ENCODE assay signal across 24 cellular contexts in the genomic region with DNA sequence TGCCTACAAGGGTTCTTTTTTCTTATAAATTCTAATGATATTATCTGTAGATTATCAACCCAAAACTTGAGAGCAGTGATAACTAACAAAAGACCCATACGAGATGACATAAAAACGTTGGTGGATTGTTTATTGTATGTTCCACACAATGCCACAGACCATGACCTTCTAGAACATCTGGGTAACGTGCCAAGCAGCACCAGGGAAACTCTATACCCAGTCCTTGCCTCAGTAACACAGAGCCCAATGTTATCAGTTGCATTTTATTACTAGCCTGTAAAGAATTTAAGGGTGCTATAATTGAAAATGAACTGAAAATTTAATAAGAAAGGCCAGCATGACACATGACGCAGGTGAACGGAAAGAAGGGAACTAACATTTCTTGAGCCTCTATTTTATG.
DNase-seq lines count a peak whose midpoint lies in the region; ATAC-seq, FAIRE-seq and TF ChIP-seq lines count a peak whose summit lies in the region.
"Had no signal": no experiment of that assay in that cellular context is flagged by ENCODE, and none has a peak within 500 bp of the region (broad histone marks: within the 10 kb centered on the region; RNA-seq: fewer than 3 reads in every experiment).

No MANE protein-coding gene starts in this region.

- H3K36me3 ChIP-seq in gastrocnemius medialis = no peaks in the 10 kb centered on the region
- no peaks in the 10 kb centered on the region for H3K36me3 ChIP-seq in GM23248 (ENCODE audit: low read depth)

- peaks cover 2% of the 10 kb centered on the region for H3K36me3 Mint-ChIP-seq in mesothelial cell of epicardium

- no peaks in the 10 kb centered on the region for H3K27me3 ChIP-seq in gastrocnemius medialis
- H3K27me3 ChIP-seq in GM23248 (replicated peaks; ENCODE audit: insufficient read depth) = no peaks in the 10 kb centered on the region

- no peak for FAIRE-seq in A549 (lab: Jason Lieb, UNC)
- FAIRE-seq: A204.1, GM12891 had no signal

- H3K4me2 ChIP-seq in A549 (peak overlapping the region; percentile 57; the same call in 2 of the 3 replicates), GM23248 (ENCODE audit: unreplicated experiment) (no peak overlapping the region)

- no peak for TF ChIP-seq POLR2A in A549 (IDR thresholded peaks at IDR 0.05; ENCODE audit: low read length)
- no peak for TF ChIP-seq POLR2A in gastrocnemius medialis (IDR thresholded peaks at IDR 0.05)

- H3K9me3 ChIP-seq in A549 = no peaks in the 10 kb centered on the region
- H3K9me3 ChIP-seq in gastrocnemius medialis = no peaks in the 10 kb centered on the region
- no peaks in the 10 kb centered on the region for H3K9me3 ChIP-seq in GM23248 (ENCODE audit: low read depth)
- H3K9me3 ChIP-seq: Caco-2 had no signal

- TF ChIP-seq EP300 in A549 (IDR thresholded peaks at IDR 0.05) = no peak

- H3K27ac ChIP-seq in A549 (peak overlapping the region; percentile 37 to 51; a peak in 5 of 6 replicates), gastrocnemius medialis (peak overlapping the region; percentile 77 to 86 (median 83)), GM23248 (no peak overlapping the region)

- H3K4me3 ChIP-seq in A549 (no peak overlapping the region), gastrocnemius medialis (no peak overlapping the region), GM23248 (no peak overlapping the region)

- H3K27ac Mint-ChIP-seq in mesothelial cell of epicardium = peak overlapping the region; percentile 90
- H3K27ac Mint-ChIP-seq: CD4-positive, alpha-beta T cell had no signal

- DNase-seq in A549 (ENCODE audit: low read depth in 1 of 2, low spot score in 1 of 2) (no peak), M059J (ENCODE audit: low read depth) (peak; percentile 10), mesothelial cell of epicardium (ENCODE audit: low spot score in 2 of 2, unreplicated experiment in 2 of 2) (no peak), gastrocnemius medialis (peak; percentile 23 to 24), activated T-cell treated with anti-CD3 and anti-CD28 coated beads for 4 hours (no peak), GM23248 (no peak), SW 1271 (lab: John Stamatoyannopoulos, UW) (no peak)
- DNase-seq: Caco-2; CD4-positive, alpha-beta T cell; DMS 273 treated with DMSO at 0.1 percent for 48 hours; GOT3; Kasumi-1; MM.1S; NCI-H1048; NCI-H1417 treated with DMSO at 0.1 percent for 48 hours; NCI-H187 treated with DMSO at 0.1 percent for 48 hours; NCI-H2107; NCI-H446 treated with DMSO at 0.1 percent for 48 hours; NCI-H526 treated with DMSO at 0.1 percent for 48 hours; SHP77 treated with DMSO at 0.1 percent for 48 hours; T-helper 1 cell had no signal

- H2AFZ ChIP-seq in GM23248 = no peak overlapping the region

- H3F3A ChIP-seq in GM23248 (ENCODE audit: insufficient read depth) = 0 out of 2 replicates have a peak, but pooled peaks cover 6% of the 10 kb centered on the region

- H4K20me1 ChIP-seq in GM23248 (ENCODE audit: insufficient read depth) = no peaks in the 10 kb centered on the region

- no peak overlapping the region for H3K9ac ChIP-seq in GM23248

- CTCF ChIA-PET in A549 (lab: Yijun Ruan, JAX) = interaction anchor here (1.6 to 2.2 kb wide), 2 partner anchors 44 to 99 kb away, joined by 5 to 11 read pairs; a partner anchor contains a TSS

- no peak for ATAC-seq in A549
- ATAC-seq in gastrocnemius medialis = peak; percentile 31 to 35
- ATAC-seq: HCT116 had no signal

- H3K4me1 ChIP-seq in A549 = peaks cover 54% of the 10 kb centered on the region
- peaks cover 37 to 41% of the 10 kb centered on the region in 2 donors for H3K4me1 ChIP-seq in gastrocnemius medialis
- H3K4me1 ChIP-seq in GM23248 (ENCODE audit: insufficient read depth) = peaks cover 30% of the 10 kb centered on the region

- no peaks in the 10 kb centered on the region for H3K9me2 ChIP-seq in GM23248 (ENCODE audit: insufficient read depth)

- WGBS in A549 (ENCODE audit: missing lambda C conversion rate) = 73% methylated on average over 5 of the region's 5 CpGs
- WGBS in GM23248 (ENCODE audit: low coverage in 1 of 2, low lambda C conversion rate in 2 of 2, missing lambda C conversion rate in 2 of 2), 2 experiments = 92 to 96% methylated on average over 5 of the region's 5 CpGs

- POLR2A ChIA-PET in A549 (lab: Yijun Ruan, JAX) = interaction anchor here (1.1 kb wide), 1 partner anchor 98 kb away, joined by 5 read pairs; no protein-coding TSS in a partner anchor

- no peak for TF ChIP-seq RAD21 in A549 (conservative IDR thresholded peaks at IDR 0.05 in 1 of 2, IDR thresholded peaks at IDR 0.05 in 1 of 2)

- TF ChIP-seq CTCF in A549 (IDR thresholded peaks at IDR 0.05) = no peak
- no peak for TF ChIP-seq CTCF in mesothelial cell of epicardium (IDR thresholded peaks at IDR 0.05; ENCODE audit: unreplicated experiment)
- TF ChIP-seq CTCF in gastrocnemius medialis (IDR thresholded peaks at IDR 0.05 in 4 of 5, conservative IDR thresholded peaks at IDR 0.05 in 1 of 5) = no peak

- H3K79me2 ChIP-seq in GM23248 (ENCODE audit: insufficient read depth) = no peaks in the 10 kb centered on the region

- peaks cover 10% of the 10 kb centered on the region for H3K9me3 Mint-ChIP-seq in mesothelial cell of epicardium

- intact Hi-C loops in gastrocnemius medialis (cut with DNase I; ENCODE audit: low total_unique reads) = no loop called here

- H3K4me3 Mint-ChIP-seq in mesothelial cell of epicardium = no peak overlapping the region
- H3K4me3 Mint-ChIP-seq: CD4-positive, alpha-beta T cell had no signal

- in situ Hi-C loops in gastrocnemius medialis (cut with MboI; ENCODE audit: low sequenced_read_pairs in 4 of 4) (no loop called here), GM23248 (cut with MboI) (no loop called here)

- no peaks in the 10 kb centered on the region for H3K27me3 Mint-ChIP-seq in mesothelial cell of epicardium (ENCODE audit: low read depth)

- peaks cover 51% of the 10 kb centered on the region for H3K4me1 Mint-ChIP-seq in mesothelial cell of epicardium

TF ChIP-seq in A549, 52 proteins besides CTCF, POLR2A, EP300 and RAD21:
- TF ChIP-seq, protein P1, sequence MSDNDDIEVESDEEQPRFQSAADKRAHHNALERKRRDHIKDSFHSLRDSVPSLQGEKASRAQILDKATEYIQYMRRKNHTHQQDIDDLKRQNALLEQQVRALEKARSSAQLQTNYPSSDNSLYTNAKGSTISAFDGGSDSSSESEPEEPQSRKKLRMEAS (IDR thresholded peaks at IDR 0.05) = no peak
- no peak for TF ChIP-seq NR3C1 (IDR thresholded peaks at IDR 0.05)
- TF ChIP-seq GATA3 (IDR thresholded peaks at IDR 0.05; ENCODE audit: borderline replicate concordance) = no peak
- no peak for TF ChIP-seq ZNF302 (CRISPR knock-in tag; IDR thresholded peaks at IDR 0.05)
- no peak for TF ChIP-seq RFX5 (IDR thresholded peaks at IDR 0.05)
- TF ChIP-seq NPAS2 (CRISPR knock-in tag; IDR thresholded peaks at IDR 0.05; ENCODE audit: borderline replicate concordance) = no peak
- no peak for TF ChIP-seq CEBPB (IDR thresholded peaks at IDR 0.05)
- TF ChIP-seq, protein P2, sequence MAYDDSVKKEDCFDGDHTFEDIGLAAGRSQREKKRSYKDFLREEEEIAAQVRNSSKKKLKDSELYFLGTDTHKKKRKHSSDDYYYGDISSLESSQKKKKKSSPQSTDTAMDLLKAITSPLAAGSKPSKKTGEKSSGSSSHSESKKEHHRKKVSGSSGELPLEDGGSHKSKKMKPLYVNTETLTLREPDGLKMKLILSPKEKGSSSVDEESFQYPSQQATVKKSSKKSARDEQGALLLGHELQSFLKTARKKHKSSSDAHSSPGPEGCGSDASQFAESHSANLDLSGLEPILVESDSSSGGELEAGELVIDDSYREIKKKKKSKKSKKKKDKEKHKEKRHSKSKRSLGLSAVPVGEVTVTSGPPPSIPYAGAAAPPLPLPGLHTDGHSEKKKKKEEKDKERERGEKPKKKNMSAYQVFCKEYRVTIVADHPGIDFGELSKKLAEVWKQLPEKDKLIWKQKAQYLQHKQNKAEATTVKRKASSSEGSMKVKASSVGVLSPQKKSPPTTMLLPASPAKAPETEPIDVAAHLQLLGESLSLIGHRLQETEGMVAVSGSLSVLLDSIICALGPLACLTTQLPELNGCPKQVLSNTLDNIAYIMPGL (CRISPR knock-in tag; IDR thresholded peaks at IDR 0.05; ENCODE audit: borderline replicate concordance) = no peak
- TF ChIP-seq, protein P3, sequence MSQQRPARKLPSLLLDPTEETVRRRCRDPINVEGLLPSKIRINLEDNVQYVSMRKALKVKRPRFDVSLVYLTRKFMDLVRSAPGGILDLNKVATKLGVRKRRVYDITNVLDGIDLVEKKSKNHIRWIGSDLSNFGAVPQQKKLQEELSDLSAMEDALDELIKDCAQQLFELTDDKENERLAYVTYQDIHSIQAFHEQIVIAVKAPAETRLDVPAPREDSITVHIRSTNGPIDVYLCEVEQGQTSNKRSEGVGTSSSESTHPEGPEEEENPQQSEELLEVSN (IDR thresholded peaks at IDR 0.05; ENCODE audit: borderline replicate concordance, low read depth) = no peak
- TF ChIP-seq, protein P4, sequence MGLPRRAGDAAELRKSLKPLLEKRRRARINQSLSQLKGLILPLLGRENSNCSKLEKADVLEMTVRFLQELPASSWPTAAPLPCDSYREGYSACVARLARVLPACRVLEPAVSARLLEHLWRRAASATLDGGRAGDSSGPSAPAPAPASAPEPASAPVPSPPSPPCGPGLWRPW (IDR thresholded peaks at IDR 0.05) = no peak
- TF ChIP-seq ZFP36 (IDR thresholded peaks at IDR 0.05; ENCODE audit: borderline replicate concordance, partially characterized antibody) = no peak
- TF ChIP-seq JUNB (IDR thresholded peaks at IDR 0.05) = no peak
- TF ChIP-seq ESRRA (IDR thresholded peaks at IDR 0.05; ENCODE audit: borderline replicate concordance, low read length) = no peak
- TF ChIP-seq CBX8 (IDR thresholded peaks at IDR 0.05) = no peak
- TF ChIP-seq HOXA7 (CRISPR knock-in tag; IDR thresholded peaks at IDR 0.05) = no peak
- no peak for TF ChIP-seq SMC3 (IDR thresholded peaks at IDR 0.05)
- no peak for TF ChIP-seq MAFK (IDR thresholded peaks at IDR 0.05; ENCODE audit: partially characterized antibody)
- TF ChIP-seq FOXS1 (CRISPR knock-in tag; IDR thresholded peaks at IDR 0.05) = no peak
- TF ChIP-seq MAZ (IDR thresholded peaks at IDR 0.05; ENCODE audit: borderline replicate concordance, low read depth, low read length) = no peak
- no peak for TF ChIP-seq HDAC2 (IDR thresholded peaks at IDR 0.05)
TF ChIP-seq in A549: peak in this region for 0.

Comparison
In these comparisons a context has a peak if more than half of its experiments do, and no peak if none do; other contexts are left out.
1. ATAC-seq: peak in gastrocnemius medialis (2 of 2); none in A549 (0 of 2).
2. DNase-seq: peak in M059J (single experiment) and gastrocnemius medialis (2 of 2); none in A549 (0 of 2), mesothelial cell of epicardium (0 of 2), activated T-cell treated with anti-CD3 and anti-CD28 coated beads for 4 hours (single experiment), GM23248 (single experiment) and SW 1271 (0 of 2).